7 cellular contexts compared by ENCODE assay signal in the genomic region with DNA sequence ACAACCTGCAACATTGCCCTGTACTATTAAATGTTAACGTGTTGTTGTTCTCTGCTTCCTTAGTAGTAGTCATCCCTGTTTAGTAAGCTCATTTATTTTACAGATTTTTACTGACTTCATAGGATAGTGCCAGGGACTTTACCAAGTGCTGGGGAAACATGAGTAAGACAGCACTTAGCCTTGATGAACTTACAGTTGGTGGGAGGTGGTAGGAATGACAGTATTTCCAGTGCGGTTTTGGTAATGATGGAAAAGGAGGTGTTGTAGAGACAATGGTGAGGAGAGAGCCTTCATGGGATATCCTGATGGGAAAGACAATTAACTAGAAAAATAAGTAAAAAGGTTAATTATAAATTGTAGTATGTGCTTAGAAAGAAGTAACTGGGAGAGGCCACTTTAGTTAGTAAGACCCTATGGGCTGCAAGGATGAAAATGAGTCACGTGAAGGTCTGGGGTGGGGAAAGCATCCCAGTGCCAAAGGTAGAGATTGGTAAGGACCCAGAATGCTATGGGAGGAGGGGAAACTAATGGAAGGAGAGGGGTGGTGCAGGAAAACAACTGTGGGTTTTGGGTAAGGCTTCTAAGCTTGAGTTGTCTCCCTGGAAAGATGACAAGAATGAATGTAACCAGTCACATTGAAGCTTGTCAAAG. TPM values are rescaled to one million over a fixed set of nuclear protein-coding genes. Genes with fewer than 3 reads are reported as not detected.
A peak's percentile ranks its signal among the peaks of the same experiment; 100 is the strongest.
DNase-seq lines count a peak whose midpoint lies in the region; TF ChIP-seq lines count a peak whose summit lies in the region.

No MANE protein-coding gene starts in this region.

- H3K27me3 Mint-ChIP-seq in progenitor cell of endocrine pancreas: no peaks in the 10 kb centered on the region

- TF ChIP-seq CTCF in GM06990 (IDR thresholded peaks at IDR 0.05; ENCODE audit: insufficient read depth, low read length, poor library complexity, severe bottlenecking) (no peak), MM.1S (IDR thresholded peaks at IDR 0.05; ENCODE audit: low read length) (no peak), esophagus squamous epithelium (IDR thresholded peaks at IDR 0.05) (no peak), sigmoid colon (IDR thresholded peaks at IDR 0.05) (no peak), progenitor cell of endocrine pancreas (IDR thresholded peaks at IDR 0.05; ENCODE audit: unreplicated experiment) (no peak)

- peak overlapping the region; percentile 93; the same call in 1 of the 2 replicates for H3K9ac ChIP-seq in MM.1S (ENCODE audit: low read length)

- TF ChIP-seq POLR2A in esophagus squamous epithelium (IDR thresholded peaks at IDR 0.05) (no peak), sigmoid colon (IDR thresholded peaks at IDR 0.05) (no peak)

- WGBS in esophagus squamous epithelium, 2 donors: 5 to 13% methylated on average over 3 of the region's 3 CpGs
- 10 to 21% methylated on average over 3 of the region's 3 CpGs for WGBS in sigmoid colon, 2 donors

- no peak overlapping the region for H3K27ac Mint-ChIP-seq in progenitor cell of endocrine pancreas

- H3K79me2 ChIP-seq in MM.1S (ENCODE audit: low read length): peaks cover 69% of the 10 kb centered on the region

- H2AFZ ChIP-seq in MM.1S (ENCODE audit: low read length): no peak overlapping the region

- no peaks in the 10 kb centered on the region for H3K9me3 Mint-ChIP-seq in progenitor cell of endocrine pancreas (ENCODE audit: low read depth)

- H3K27ac ChIP-seq in MM.1S (ENCODE audit: low read length): no peak overlapping the region
- peak overlapping the region in 1 of 4 donors; percentile 97 for H3K27ac ChIP-seq in esophagus squamous epithelium
- H3K27ac ChIP-seq in sigmoid colon: peak overlapping the region in 3 of 4 donors; percentile 39 to 97 (median 92)

- peak overlapping the region; percentile 93 for H3K4me3 ChIP-seq in GM06990 (replicated peaks; ENCODE audit: low read depth, low read length)
- H3K4me3 ChIP-seq in MM.1S (ENCODE audit: low read length): peak overlapping the region; percentile 86
- H3K4me3 ChIP-seq in esophagus squamous epithelium: peak overlapping the region; percentile 82 to 93 (median 86)
- peak overlapping the region; percentile 69 to 97 (median 84) for H3K4me3 ChIP-seq in sigmoid colon

- peak overlapping the region; percentile 60 for H3K4me2 ChIP-seq in MM.1S (ENCODE audit: low read depth, low read length)

- H3F3A ChIP-seq in MM.1S (ENCODE audit: insufficient read depth, low read length): peaks cover 6% of the 10 kb centered on the region; the same call in 1 of the 2 replicates

- no peak for TF ChIP-seq EP300 in sigmoid colon (IDR thresholded peaks at IDR 0.05)

- no peaks in the 10 kb centered on the region for H3K36me3 ChIP-seq in GM06990 (ENCODE audit: control insufficient read depth, insufficient read depth, low read length)
- no peaks in the 10 kb centered on the region for H3K36me3 ChIP-seq in MM.1S (replicated peaks; ENCODE audit: insufficient read depth, low read length)
- no peaks in the 10 kb centered on the region for H3K36me3 ChIP-seq in esophagus squamous epithelium
- H3K36me3 ChIP-seq in sigmoid colon: no peaks in the 10 kb centered on the region

- H3K4me1 ChIP-seq in MM.1S (ENCODE audit: low read length) (peaks cover 11% of the 10 kb centered on the region), esophagus squamous epithelium (peaks cover 15 to 56% (median 21%) of the 10 kb centered on the region in 3 donors), sigmoid colon (peaks cover 0 to 44% (median 35%) of the 10 kb centered on the region in 4 donors)

- H3K9me3 ChIP-seq in MM.1S (replicated peaks; ENCODE audit: insufficient read depth, low read length) (no peaks in the 10 kb centered on the region), esophagus squamous epithelium (no peaks in the 10 kb centered on the region), sigmoid colon (no peaks in the 10 kb centered on the region)

- no peak for DNase-seq in GM06990 (ENCODE audit: extremely low read depth, insufficient read length)
- no peak for DNase-seq in MM.1S
- DNase-seq in esophagus squamous epithelium (lab: John Stamatoyannopoulos, UW): no peak
- no peak for DNase-seq in sigmoid colon
- DNase-seq in HUDEP-2 (lab: John Stamatoyannopoulos, UW; ENCODE audit: unreplicated experiment in 76 of 76): no peak
- DNase-seq in stimulated activated CD4-positive, alpha-beta T cell treated with anti-CD3 and anti-CD28 coated beads, Interleukin-2, amount 100 ng/mL, for 48 hours: no peak
- no peak for DNase-seq in progenitor cell of endocrine pancreas (ENCODE audit: low spot score, unreplicated experiment)

- H3K9me2 ChIP-seq in MM.1S (replicated peaks; ENCODE audit: insufficient read depth, low read length): no peaks in the 10 kb centered on the region

- peaks cover 36% of the 10 kb centered on the region for H4K20me1 ChIP-seq in MM.1S (ENCODE audit: insufficient read depth, low read length)

- no peaks in the 10 kb centered on the region for H3K27me3 ChIP-seq in GM06990 (replicated peaks; ENCODE audit: control insufficient read depth, insufficient read depth, low read length)
- 0 out of 2 replicates have a peak, but pooled peaks cover 6% of the 10 kb centered on the region for H3K27me3 ChIP-seq in MM.1S (replicated peaks; ENCODE audit: insufficient read depth, low read length)
- H3K27me3 ChIP-seq in esophagus squamous epithelium: no peaks in the 10 kb centered on the region
- no peaks in the 10 kb centered on the region for H3K27me3 ChIP-seq in sigmoid colon

- H3K4me3 Mint-ChIP-seq in progenitor cell of endocrine pancreas (ENCODE audit: low read depth): no peak overlapping the region

- H3K4me1 Mint-ChIP-seq in progenitor cell of endocrine pancreas (ENCODE audit: low read depth): peaks cover 20% of the 10 kb centered on the region

- no peaks in the 10 kb centered on the region for H3K36me3 Mint-ChIP-seq in progenitor cell of endocrine pancreas (ENCODE audit: insufficient read depth)

- intact Hi-C loops in esophagus squamous epithelium (cut with DNase I) (no loop called here), sigmoid colon (cut with DNase I) (no loop called here)

RNA-seq across cellular contexts. Expression of a gene that starts 1.7 kb away (rescaled TPM):
- 10 to 100 TPM in 3 of 4 donors, 1 to 10 TPM in 1; 7.9 to 21.0 (median 12.4) TPM for total RNA-seq in esophagus squamous epithelium
- 10 to 100 TPM; 19.9 to 27.6 (median 23.4) TPM for total RNA-seq in sigmoid colon
- 1 to 10 TPM; 2.4 to 6.1 (median 3.5) TPM for polyA plus RNA-seq in sigmoid colon
- total RNA-seq in progenitor cell of endocrine pancreas: 20.5 TPM in 2 replicates
